In genomic region chr20:61120595-61121515, GRCh38 we compare ENCODE assay signal across 8 cellular contexts.
DNase-seq lines count a peak whose midpoint lies in the region; TF ChIP-seq lines count a peak whose summit lies in the region.

No MANE protein-coding gene starts in this region.

- H3K27ac ChIP-seq in SU-DHL-6 (ENCODE audit: low read depth, low read length) (no peak overlapping the region), dorsolateral prefrontal cortex (no peak overlapping the region), thyroid gland (no peak overlapping the region)

- H3K9me3 Mint-ChIP-seq in mesothelial cell of epicardium: no peaks in the 10 kb centered on the region

- TF ChIP-seq CTCF in NB4 (IDR thresholded peaks at IDR 0.05; ENCODE audit: low read depth, low read length) (peak; percentile 75), SU-DHL-6 (IDR thresholded peaks at IDR 0.05; ENCODE audit: insufficient read depth, low read length, poor library complexity, severe bottlenecking) (peak; percentile 18), dorsolateral prefrontal cortex (IDR thresholded peaks at IDR 0.05 in 54 of 56, conservative IDR thresholded peaks at IDR 0.05 in 2 of 56; ENCODE audit: low read depth in 1 of 56, partially characterized antibody in 56 of 56) (peak in 53 of 56 donors; percentile 23 to 69 (median 51)), mesothelial cell of epicardium (IDR thresholded peaks at IDR 0.05; ENCODE audit: unreplicated experiment) (peak; percentile 36), thyroid gland (IDR thresholded peaks at IDR 0.05) (peak in 5 of 6 experiments; percentile 43 to 85 (median 65))

- no peak overlapping the region for H3K4me3 Mint-ChIP-seq in mesothelial cell of epicardium

- peaks cover 45% of the 10 kb centered on the region for H3K27me3 Mint-ChIP-seq in mesothelial cell of epicardium (ENCODE audit: low read depth)

- no peaks in the 10 kb centered on the region for H3K4me1 ChIP-seq in thyroid gland

- H3K9me3 ChIP-seq in SU-DHL-6 (ENCODE audit: insufficient read depth, low read length) (no peaks in the 10 kb centered on the region), thyroid gland (no peaks in the 10 kb centered on the region)

- H3K36me3 ChIP-seq in SU-DHL-6 (ENCODE audit: low read length): no peaks in the 10 kb centered on the region
- H3K36me3 ChIP-seq in thyroid gland: no peaks in the 10 kb centered on the region

- no peaks in the 10 kb centered on the region for H3K79me2 ChIP-seq in SU-DHL-6 (ENCODE audit: insufficient read depth, low read length)

- H3K27me3 ChIP-seq in SU-DHL-6 (ENCODE audit: low read length) (no peaks in the 10 kb centered on the region), dorsolateral prefrontal cortex (peaks cover 0 to 35% (median 3%) of the 10 kb centered on the region in 45 donors), thyroid gland (no peaks in the 10 kb centered on the region)

- 52 to 53% methylated on average over 17 of the region's 17 CpGs for WGBS in thyroid gland, 2 donors

- H3K9me2 ChIP-seq in SU-DHL-6 (replicated peaks; ENCODE audit: insufficient read depth, low read length): no peaks in the 10 kb centered on the region

- H3K4me1 Mint-ChIP-seq in mesothelial cell of epicardium: peaks cover 2% of the 10 kb centered on the region

- DNase-seq in Daoy (ENCODE audit: low read depth): peak; percentile 87
- peak; percentile 85 for DNase-seq in NB4 (ENCODE audit: low read depth)
- no peak for DNase-seq in dorsolateral prefrontal cortex
- no peak for DNase-seq in mesothelial cell of epicardium (ENCODE audit: low spot score in 2 of 2, unreplicated experiment in 2 of 2)
- DNase-seq in thyroid gland: peak; percentile 74 to 77
- no peak for DNase-seq in GOT3 (lab: John Stamatoyannopoulos, UW)
- no peak for DNase-seq in GM19238 (ENCODE audit: insufficient read length, low spot score)

- no peak overlapping the region for H3K4me2 ChIP-seq in SU-DHL-6 (ENCODE audit: low read depth, low read length, poor library complexity, severe bottlenecking)

- intact Hi-C loops in dorsolateral prefrontal cortex (cut with DNase I): no loop called here
- intact Hi-C loops in thyroid gland (cut with DNase I): loop anchor here (5.0 to 10.0 kb wide), 2 partner anchors 914 to 1066 kb away; no protein-coding TSS in a partner anchor

- H3K27ac Mint-ChIP-seq in mesothelial cell of epicardium: no peak overlapping the region

- H3K4me3 ChIP-seq in NB4 (ENCODE audit: low read depth, low read length) (no peak overlapping the region), SU-DHL-6 (ENCODE audit: insufficient read depth, low read length, poor library complexity, severe bottlenecking) (no peak overlapping the region), dorsolateral prefrontal cortex (no peak overlapping the region), thyroid gland (replicated peaks in 1 of 3) (no peak overlapping the region)

- no peaks in the 10 kb centered on the region for H3K36me3 Mint-ChIP-seq in mesothelial cell of epicardium

- TF ChIP-seq POLR2A in NB4 (IDR thresholded peaks at IDR 0.05; ENCODE audit: extremely low read depth, insufficient read length) (no peak), thyroid gland (IDR thresholded peaks at IDR 0.05) (no peak)

- H2AFZ ChIP-seq in SU-DHL-6 (ENCODE audit: low read depth, low read length, severe bottlenecking): no peak overlapping the region

- no peaks in the 10 kb centered on the region for H3F3A ChIP-seq in SU-DHL-6 (ENCODE audit: insufficient read depth)

- no peak overlapping the region for H3K9ac ChIP-seq in SU-DHL-6 (ENCODE audit: low read length)

- H4K20me1 ChIP-seq in SU-DHL-6 (ENCODE audit: low read depth, low read length): no peaks in the 10 kb centered on the region

Comparison
In these comparisons a context has a peak if more than half of its experiments do, and no peak if none do; other contexts are left out.
1. DNase-seq: peak in Daoy (single experiment), NB4 (single experiment) and thyroid gland (2 of 2); none in dorsolateral prefrontal cortex (0 of 10), mesothelial cell of epicardium (0 of 2), GOT3 (single experiment) and GM19238 (single experiment).
2. CTCF ChIP-seq: peak in every context shown above with its lines; median percentile 75 in NB4; 65 in thyroid gland; 51 in dorsolateral prefrontal cortex; 36 in mesothelial cell of epicardium; 18 in SU-DHL-6.